8 cellular contexts compared by ENCODE assay signal in the genomic region with DNA sequence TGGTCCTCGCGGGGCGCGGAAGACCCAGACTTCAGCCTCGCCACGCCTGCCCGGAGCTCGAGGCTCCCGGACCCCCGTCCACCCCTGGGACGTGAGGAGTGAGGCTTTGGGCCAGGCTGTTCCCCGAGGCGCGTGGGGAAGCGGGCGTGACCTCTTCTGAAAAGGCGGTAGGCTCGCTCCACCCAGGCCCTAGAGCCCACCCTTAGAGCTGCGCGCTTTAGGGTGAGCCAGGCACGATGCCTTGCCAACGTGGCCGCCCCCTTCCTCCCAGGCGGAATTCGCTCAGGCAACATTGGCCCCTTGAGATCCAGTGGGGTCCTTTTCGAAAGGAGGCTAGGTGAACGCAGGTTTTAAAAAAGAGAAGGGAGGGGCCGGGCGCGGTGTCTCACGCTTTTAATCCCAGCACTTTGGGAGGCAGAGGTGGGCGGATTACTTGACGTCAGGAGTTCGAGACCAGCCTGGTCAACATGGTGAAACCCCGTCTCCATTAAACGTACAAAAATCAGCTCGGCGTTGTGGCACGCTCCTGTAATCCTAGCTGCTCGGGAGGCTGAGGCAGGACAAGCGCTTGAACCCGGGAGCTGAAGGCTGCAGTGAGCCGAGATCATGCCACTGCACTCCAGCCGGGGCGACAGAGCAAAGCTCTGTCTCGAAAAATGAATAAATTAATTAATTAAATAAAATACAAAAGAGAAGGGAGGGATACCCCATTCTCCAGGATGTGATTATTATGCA. TPM values are rescaled to one million over a fixed set of nuclear protein-coding genes. Genes with fewer than 3 reads are reported as not detected.
DNase-seq lines count a peak whose midpoint lies in the region; ATAC-seq lines count a peak whose summit lies in the region.

No MANE protein-coding gene starts in this region.

- H3K4me3 ChIP-seq in mucosa of rectum (ENCODE audit: low read length in 2 of 2) = peak overlapping the region; percentile 85 to 92

- H3K27me3 ChIP-seq in mucosa of rectum (ENCODE audit: control insufficient read depth in 2 of 2, insufficient read depth in 2 of 2, low read length in 2 of 2) = peaks cover 0 to 3% of the 10 kb centered on the region in 2 donors

- H3K36me3 ChIP-seq in mucosa of rectum (ENCODE audit: control insufficient read depth in 2 of 2, insufficient read depth in 2 of 2, low read length in 2 of 2) = no peaks in the 10 kb centered on the region

- H3K27ac ChIP-seq in mucosa of rectum (ENCODE audit: low read depth in 2 of 2, low read length in 2 of 2) = peak overlapping the region; percentile 90 to 91

- DNase-seq in ELR (ENCODE audit: low read depth) (peak; percentile 33), NCI-H2171 treated with DMSO at 0.1 percent for 48 hours (lab: John Stamatoyannopoulos, UW) (peak; percentile 17), dermis blood vessel endothelial cell (peak; percentile 41), NCI-H446 treated with DMSO at 0.1 percent for 48 hours (lab: John Stamatoyannopoulos, UW) (no peak), NCI-H446 (lab: John Stamatoyannopoulos, UW) (no peak)
- no peak for DNase-seq in stimulated activated naive CD4-positive, alpha-beta T cell (lab: John Stamatoyannopoulos, UW)

- peak overlapping the region; percentile 82 to 90 for H3K9ac ChIP-seq in mucosa of rectum (ENCODE audit: low read depth in 1 of 2, low read length in 2 of 2)

- H3K4me1 ChIP-seq in mucosa of rectum (ENCODE audit: control insufficient read depth in 2 of 2, insufficient read depth in 2 of 2, low read length in 2 of 2) = peaks cover 37 to 49% of the 10 kb centered on the region in 2 donors

- H3K9me3 ChIP-seq in mucosa of rectum (ENCODE audit: control insufficient read depth in 2 of 2, low read length in 2 of 2) = no peaks in the 10 kb centered on the region

- no peak for ATAC-seq in HG03565 (IDR thresholded peaks at IDR 0.05; ENCODE audit: unreplicated experiment)

RNA-seq across cellular contexts. Expression of a gene that starts 0.9 kb away (rescaled TPM):
- 25.8 and 31.1 TPM in 2 replicates for total RNA-seq in dermis blood vessel endothelial cell

RNA-seq across cellular contexts. Expression of a gene that starts 19.6 kb away (rescaled TPM):
- total RNA-seq in dermis blood vessel endothelial cell = 47.5 and 79.2 TPM in 2 replicates

RNA-seq across cellular contexts. Expression of a gene that starts 37.9 kb away (rescaled TPM):
- total RNA-seq in dermis blood vessel endothelial cell = 9.5 and 11.6 TPM in 2 replicates

RNA-seq across cellular contexts. Expression of a gene that starts 50.8 kb away (rescaled TPM):
- total RNA-seq in dermis blood vessel endothelial cell = 41.0 and 57.0 TPM in 2 replicates

Comparison
In these comparisons a context has a peak if more than half of its experiments do, and no peak if none do; other contexts are left out.
1. DNase-seq: peak in ELR (single experiment), NCI-H2171 treated with DMSO at 0.1 percent for 48 hours (single experiment) and dermis blood vessel endothelial cell (single experiment); none in NCI-H446 treated with DMSO at 0.1 percent for 48 hours (single experiment), stimulated activated naive CD4-positive, alpha-beta T cell (0 of 6) and NCI-H446 (0 of 2).